Comparison of ENCODE assay signal across 8 cellular contexts in the genomic region with DNA sequence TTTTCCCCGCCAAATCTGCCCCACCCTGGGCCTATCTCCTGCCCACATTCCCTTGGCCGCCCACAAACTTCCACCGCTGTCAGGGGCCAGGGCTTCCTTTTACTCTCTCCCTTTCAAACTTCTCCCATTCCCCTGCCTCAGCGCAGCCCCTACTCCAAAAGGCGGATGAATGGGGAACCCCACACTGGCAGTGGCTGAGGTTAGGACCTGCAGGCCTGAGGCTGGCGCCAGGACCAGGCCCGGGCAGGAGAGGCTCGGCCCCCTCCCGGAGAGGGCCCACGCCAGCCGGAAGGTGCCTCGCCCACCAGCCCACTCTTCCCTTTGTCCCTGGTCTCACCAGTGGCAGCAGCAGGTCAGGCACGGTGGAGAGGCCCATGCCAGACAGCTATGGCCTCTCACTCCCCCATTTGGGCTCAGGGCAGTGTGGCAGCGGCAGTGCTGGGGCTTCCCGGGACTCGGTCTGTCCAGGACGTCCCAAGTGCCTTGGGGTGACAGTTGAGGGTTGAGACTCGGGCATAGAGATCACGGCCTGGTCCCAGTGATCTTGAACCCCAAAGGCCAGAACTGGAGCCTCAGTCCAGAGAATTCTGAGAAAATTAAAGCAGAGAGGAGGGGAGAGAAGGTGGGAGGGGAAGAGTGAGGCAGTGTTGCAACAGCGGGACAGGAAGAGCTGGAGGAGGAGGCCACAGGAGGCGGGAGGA. TPM values are rescaled to one million over a fixed set of nuclear protein-coding genes. Genes with fewer than 3 reads are reported as not detected.
DNase-seq lines count a peak whose midpoint lies in the region; ATAC-seq and TF ChIP-seq lines count a peak whose summit lies in the region.

Gene TNFRSF1A, minus strand, starts transcription at position 638 of the 701 bp plus-strand sequence. Its CDS starts 262 bp downstream, at position 376.

- H3K27ac ChIP-seq in mesodermal cell (ENCODE audit: low read depth, low read length, severe bottlenecking) (peak within 1 kb of the TSS; percentile 72), substantia nigra (ENCODE audit: low read depth, low read length, poor library complexity, severe bottlenecking) (peak within 1 kb of the TSS; percentile 90)

- DNase-seq in ELR (ENCODE audit: low read depth): peak; percentile 87
- peak; percentile 84 for DNase-seq in LHCN-M2 (ENCODE audit: low read depth)
- DNase-seq in activated CD4-positive, alpha-beta T cell treated with anti-CD3 and anti-CD28 coated beads, Interleukin-2, amount 50 U/mL, for 48 hours: peak; percentile 64 to 71
- DNase-seq in epithelial cell of esophagus (ENCODE audit: low read depth): peak; percentile 83
- peak in 22 of 49 donors; percentile 18 to 73 (median 41) for DNase-seq in substantia nigra (lab: John Stamatoyannopoulos, UW)
- DNase-seq in NCI-H748 treated with DMSO at 0.1 percent for 48 hours (lab: John Stamatoyannopoulos, UW): no peak

- no peak for ATAC-seq in HG03025 (IDR thresholded peaks at IDR 0.05; ENCODE audit: low FRiP score, unreplicated experiment)

- no peaks in the 10 kb centered on the region for H3K9me3 ChIP-seq in mesodermal cell (ENCODE audit: control insufficient read depth, low read length)

- peaks cover 24% of the 10 kb centered on the region for H3K36me3 ChIP-seq in mesodermal cell (ENCODE audit: control insufficient read depth, insufficient read depth, low read length)

- WGBS in mesodermal cell (ENCODE audit: insufficient coverage in 2 of 2), 2 experiments: 0 to 1% methylated on average over 19 to 20 of the region's 21 CpGs

- H3K4me3 ChIP-seq in epithelial cell of esophagus (ENCODE audit: low read length): peak within 1 kb of the TSS; percentile 97
- peak within 1 kb of the TSS; percentile 95 for H3K4me3 ChIP-seq in mesodermal cell (ENCODE audit: extremely low read depth, insufficient read depth, low read length, poor library complexity, severe bottlenecking)

- TF ChIP-seq CTCF in epithelial cell of esophagus (IDR thresholded peaks at IDR 0.05; ENCODE audit: insufficient read depth, low read depth, low read length, missing control alignments): no peak

- peaks cover 59% of the 10 kb centered on the region for H3K4me1 ChIP-seq in mesodermal cell (ENCODE audit: control insufficient read depth, insufficient read depth, low read length, poor library complexity, severe bottlenecking)

RNA-seq across cellular contexts. Expression of gene TNFRSF1A, which starts in this region (rescaled TPM):
- total RNA-seq in LHCN-M2 (2014; rRNA removed): 177 and 233 TPM in 2 replicates
- polyA plus RNA-seq in LHCN-M2 (2012): 109 TPM
- 88.0 TPM for polyA plus RNA-seq in mesodermal cell (2013, experiment 1 of 2)
- polyA plus RNA-seq in mesodermal cell (2013, experiment 2 of 2): 82.0 TPM
